In genomic region chrX:18885317-18886004, GRCh38 we compare ENCODE assay signal across 9 cellular contexts.
DNase-seq lines count a peak whose midpoint lies in the region; ATAC-seq, FAIRE-seq and TF ChIP-seq lines count a peak whose summit lies in the region.
"Had no signal": no experiment of that assay in that cellular context is flagged by ENCODE, and none has a peak within 500 bp of the region (broad histone marks: within the 10 kb centered on the region; RNA-seq: fewer than 3 reads in every experiment).

No MANE protein-coding gene starts in this region.

- H3K4me1 ChIP-seq in muscle layer of duodenum (ENCODE audit: control insufficient read depth in 1 of 2, insufficient read depth in 2 of 2, low read length in 2 of 2), result peaks cover 0 to 10% of the 10 kb centered on the region in 2 donors

- peak overlapping the region; percentile 54 for H3K27ac ChIP-seq in muscle layer of duodenum (ENCODE audit: low read length)
- H3K27ac ChIP-seq: SK-N-MC had no signal

- ATAC-seq in GM19351 (IDR thresholded peaks at IDR 0.05; ENCODE audit: unreplicated experiment) (peak; percentile 7), HG03439 (IDR thresholded peaks at IDR 0.05; ENCODE audit: unreplicated experiment) (peak; percentile 20), HG02981 (IDR thresholded peaks at IDR 0.05; ENCODE audit: unreplicated experiment) (no peak)

- no peak for TF ChIP-seq POLR2A in H54 (IDR thresholded peaks at IDR 0.05; ENCODE audit: low read depth, low read length)

- H3K9me3 ChIP-seq in muscle layer of duodenum (ENCODE audit: control insufficient read depth in 1 of 2, low read length in 2 of 2), result no peaks in the 10 kb centered on the region

- peak overlapping the region; percentile 41 to 59 for H3K4me3 ChIP-seq in muscle layer of duodenum (ENCODE audit: low read depth in 1 of 2, low read length in 2 of 2)
- H3K4me3 ChIP-seq: SK-N-MC had no signal

- no peak for FAIRE-seq in H54 (lab: Jason Lieb, UNC)

- H3K27me3 ChIP-seq in muscle layer of duodenum (ENCODE audit: low read depth, low read length), result no peaks in the 10 kb centered on the region

- H3K36me3 ChIP-seq in muscle layer of duodenum (ENCODE audit: control insufficient read depth in 1 of 2, insufficient read depth in 2 of 2, low read length in 2 of 2), result no peaks in the 10 kb centered on the region

- DNase-seq in astrocyte of the hippocampus (ENCODE audit: low read depth, low spot score) (peak; percentile 67), GOT3 (lab: John Stamatoyannopoulos, UW) (no peak), H54 (ENCODE audit: insufficient read length, low spot score) (no peak), KG1 (lab: John Stamatoyannopoulos, UW) (no peak)
